35 cellular contexts compared by ENCODE assay signal in genomic region chr12:39483042-39483441, GRCh38.
"Had no signal": no experiment of that assay in that cellular context is flagged by ENCODE, and none has a peak within 500 bp of the region (broad histone marks: within the 10 kb centered on the region; RNA-seq: fewer than 3 reads in every experiment).

No MANE protein-coding gene starts in this region.

- H3K27me3 ChIP-seq: adrenal gland, body of pancreas, esophagus muscularis mucosa, foreskin keratinocyte, gastrocnemius medialis, heart left ventricle had no signal

- H3K4me1 ChIP-seq: adrenal gland, body of pancreas, esophagus muscularis mucosa, foreskin keratinocyte, gastrocnemius medialis, heart left ventricle had no signal

- H3K27me3 Mint-ChIP-seq: activated CD4-positive, alpha-beta memory T cell treated with anti-CD3 and anti-CD28 coated beads for 36 hours; activated CD4-positive, alpha-beta T cell treated with anti-CD3 and anti-CD28 coated beads for 36 hours; activated CD4-positive, alpha-beta T cell treated with anti-CD3 and anti-CD28 coated beads, Interleukin-2, amount 10 ng/mL, durations not matched to agents 24 days and 14 days; activated CD8-positive, alpha-beta memory T cell treated with anti-CD3 and anti-CD28 coated beads, Interleukin-2, amount 10 ng/mL, durations not matched to agents 7 days and 5 days; activated naive CD8-positive, alpha-beta T cell treated with anti-CD3 and anti-CD28 coated beads for 36 hours; activated naive CD8-positive, alpha-beta T cell treated with anti-CD3 and anti-CD28 coated beads, Interleukin-2, amount 50 U/mL, for 24 hours; effector memory CD8-positive, alpha-beta T cell had no signal

- H3K4me3 Mint-ChIP-seq: activated CD4-positive, alpha-beta memory T cell treated with anti-CD3 and anti-CD28 coated beads for 36 hours; activated CD4-positive, alpha-beta T cell treated with anti-CD3 and anti-CD28 coated beads for 36 hours; activated CD4-positive, alpha-beta T cell treated with anti-CD3 and anti-CD28 coated beads, Interleukin-2, amount 10 ng/mL, durations not matched to agents 24 days and 14 days; activated CD8-positive, alpha-beta memory T cell treated with anti-CD3 and anti-CD28 coated beads, Interleukin-2, amount 10 ng/mL, durations not matched to agents 7 days and 5 days; activated CD8-positive, alpha-beta T cell treated with anti-CD3 and anti-CD28 coated beads, Interleukin-2, amount 10 ng/mL, durations not matched to agents 7 days and 5 days; activated naive CD4-positive, alpha-beta T cell treated with anti-CD3 and anti-CD28 coated beads for 36 hours; activated naive CD4-positive, alpha-beta T cell treated with anti-CD3 and anti-CD28 coated beads, Interleukin-2, amount 50 U/mL, for 24 hours; activated naive CD8-positive, alpha-beta T cell treated with anti-CD3 and anti-CD28 coated beads for 36 hours; activated naive CD8-positive, alpha-beta T cell treated with anti-CD3 and anti-CD28 coated beads, Interleukin-2, amount 50 U/mL, for 24 hours; activated T-helper 1 cell treated with anti-CD3 and anti-CD28 coated beads, Interleukin-12 subunit alpha, Interleukin-12 subunit beta, Interleukin-2, Interleukin-4 antibody, amounts not matched to agents 30 ng/mL and 10 ng/mL and 1 ng/mL, durations not matched to agents 14 hours and 24 hours and 36 hours; effector memory CD8-positive, alpha-beta T cell; T-helper 1 cell treated with Interleukin-12 subunit alpha and Interleukin-12 subunit beta and Interleukin-4 antibody, amounts not matched to agents 30 μg/mL and 1 μg/mL, for 36 hours; T-helper 2 cell treated with Interferon-gamma antibody and Interleukin-4, amounts not matched to agents 5 μg/mL and 100 μg/mL, for 36 hours had no signal

- H3K27ac Mint-ChIP-seq: activated CD4-positive, alpha-beta memory T cell treated with anti-CD3 and anti-CD28 coated beads for 36 hours; activated CD4-positive, alpha-beta T cell treated with anti-CD3 and anti-CD28 coated beads for 36 hours; activated CD4-positive, alpha-beta T cell treated with anti-CD3 and anti-CD28 coated beads, Interleukin-2, amount 10 ng/mL, durations not matched to agents 24 days and 14 days; activated CD8-positive, alpha-beta memory T cell treated with anti-CD3 and anti-CD28 coated beads, Interleukin-2, amount 10 ng/mL, durations not matched to agents 7 days and 5 days; activated CD8-positive, alpha-beta T cell treated with anti-CD3 and anti-CD28 coated beads, Interleukin-2, amount 10 ng/mL, durations not matched to agents 7 days and 5 days; activated naive CD4-positive, alpha-beta T cell treated with anti-CD3 and anti-CD28 coated beads for 36 hours; activated naive CD4-positive, alpha-beta T cell treated with anti-CD3 and anti-CD28 coated beads, Interleukin-2, amount 50 U/mL, for 24 hours; activated naive CD8-positive, alpha-beta T cell treated with anti-CD3 and anti-CD28 coated beads for 36 hours; activated naive CD8-positive, alpha-beta T cell treated with anti-CD3 and anti-CD28 coated beads, Interleukin-2, amount 50 U/mL, for 24 hours; activated T-helper 1 cell treated with anti-CD3 and anti-CD28 coated beads, Interleukin-12 subunit alpha, Interleukin-12 subunit beta, Interleukin-2, Interleukin-4 antibody, amounts not matched to agents 30 ng/mL and 10 ng/mL and 1 ng/mL, durations not matched to agents 14 hours and 24 hours and 36 hours; activated T-helper 2 cell treated with anti-CD3 and anti-CD28 coated beads, Interferon-gamma antibody, Interleukin-2, Interleukin-4, amounts not matched to agents 10 μg/mL and 5 μg/mL and 100 μg/mL, durations not matched to agents 14 hours and 24 hours and 36 hours; effector memory CD8-positive, alpha-beta T cell; T-helper 1 cell treated with Interleukin-12 subunit alpha and Interleukin-12 subunit beta and Interleukin-4 antibody, amounts not matched to agents 30 μg/mL and 1 μg/mL, for 36 hours; T-helper 2 cell treated with Interferon-gamma antibody and Interleukin-4, amounts not matched to agents 5 μg/mL and 100 μg/mL, for 36 hours had no signal

- H3K4me3 ChIP-seq: adrenal gland, body of pancreas, esophagus muscularis mucosa, gastrocnemius medialis, heart left ventricle had no signal

- H3K4me1 Mint-ChIP-seq: activated CD4-positive, alpha-beta T cell treated with anti-CD3 and anti-CD28 coated beads for 36 hours; activated CD4-positive, alpha-beta T cell treated with anti-CD3 and anti-CD28 coated beads, Interleukin-2, amount 10 ng/mL, durations not matched to agents 24 days and 14 days; activated CD8-positive, alpha-beta memory T cell treated with anti-CD3 and anti-CD28 coated beads, Interleukin-2, amount 10 ng/mL, durations not matched to agents 7 days and 5 days; activated naive CD4-positive, alpha-beta T cell treated with anti-CD3 and anti-CD28 coated beads, Interleukin-2, amount 50 U/mL, for 24 hours; activated naive CD8-positive, alpha-beta T cell treated with anti-CD3 and anti-CD28 coated beads for 36 hours; activated naive CD8-positive, alpha-beta T cell treated with anti-CD3 and anti-CD28 coated beads, Interleukin-2, amount 50 U/mL, for 24 hours had no signal

- H3K27ac ChIP-seq: adrenal gland, body of pancreas, esophagus muscularis mucosa, foreskin keratinocyte, gastrocnemius medialis, heart left ventricle had no signal

- H3K36me3 ChIP-seq: adrenal gland, esophagus muscularis mucosa, gastrocnemius medialis, heart left ventricle had no signal

- ATAC-seq: activated CD8-positive, alpha-beta memory T cell treated with anti-CD3 and anti-CD28 coated beads, Interleukin-2, amount 10 ng/mL, durations not matched to agents 7 days and 5 days; activated CD8-positive, alpha-beta T cell treated with anti-CD3 and anti-CD28 coated beads, Interleukin-2, amount 10 ng/mL, durations not matched to agents 7 days and 5 days; activated naive CD8-positive, alpha-beta T cell treated with anti-CD3 and anti-CD28 coated beads, Interleukin-2, amount 50 U/mL, for 24 hours; body of pancreas; effector memory CD8-positive, alpha-beta T cell; foreskin keratinocyte; gastrocnemius medialis; heart left ventricle had no signal

- H3K9me3 Mint-ChIP-seq: activated CD4-positive, alpha-beta memory T cell treated with anti-CD3 and anti-CD28 coated beads for 36 hours; activated naive CD4-positive, alpha-beta T cell treated with anti-CD3 and anti-CD28 coated beads for 36 hours; activated T-helper 1 cell treated with anti-CD3 and anti-CD28 coated beads, Interleukin-12 subunit alpha, Interleukin-12 subunit beta, Interleukin-2, Interleukin-4 antibody, amounts not matched to agents 30 ng/mL and 10 ng/mL and 1 ng/mL, durations not matched to agents 14 hours and 24 hours and 36 hours; activated T-helper 2 cell treated with anti-CD3 and anti-CD28 coated beads, Interferon-gamma antibody, Interleukin-2, Interleukin-4, amounts not matched to agents 10 μg/mL and 5 μg/mL and 100 μg/mL, durations not matched to agents 14 hours and 24 hours and 36 hours; effector memory CD8-positive, alpha-beta T cell; T-helper 2 cell treated with Interferon-gamma antibody and Interleukin-4, amounts not matched to agents 5 μg/mL and 100 μg/mL, for 36 hours had no signal

- DNase-seq: activated CD4-positive, alpha-beta memory T cell treated with anti-CD3 and anti-CD28 coated beads for 36 hours; activated CD4-positive, alpha-beta T cell treated with anti-CD3 and anti-CD28 coated beads for 36 hours; activated CD4-positive, alpha-beta T cell treated with anti-CD3 and anti-CD28 coated beads, Interleukin-2, amount 10 ng/mL, durations not matched to agents 24 days and 14 days; activated CD4-positive, CD25-positive, alpha-beta regulatory T cell; activated CD4-positive, CD25-positive, alpha-beta regulatory T cell treated with anti-CD3 and anti-CD28 coated beads, Interleukin-2, amount 50 U/mL, for 72 hours; activated CD8-positive, alpha-beta memory T cell treated with anti-CD3 and anti-CD28 coated beads, Interleukin-2, amount 10 ng/mL, durations not matched to agents 7 days and 5 days; activated CD8-positive, alpha-beta memory T cell treated with anti-CD3 and anti-CD28 coated beads, Interleukin-2, amount 50 U/mL, for 4 hours; activated CD8-positive, alpha-beta T cell treated with anti-CD3 and anti-CD28 coated beads, Interleukin-2, amount 10 ng/mL, durations not matched to agents 7 days and 5 days; activated effector memory CD4-positive, alpha-beta T cell treated with anti-CD3 and anti-CD28 coated beads, Interleukin-2, amount 50 U/mL, for 16 hours; activated naive CD4-positive, alpha-beta T cell treated with anti-CD3 and anti-CD28 coated beads for 36 hours; activated naive CD8-positive, alpha-beta T cell treated with anti-CD3 and anti-CD28 coated beads for 36 hours; activated naive CD8-positive, alpha-beta T cell treated with anti-CD3 and anti-CD28 coated beads, Interleukin-2, amount 50 U/mL, for 24 hours; activated T-cell treated with anti-CD3 and anti-CD28 coated beads, Interleukin-2, amount 50 U/mL, for 1 hour; activated T-cell treated with anti-CD3 and anti-CD28 coated beads, Interleukin-2, amount 50 U/mL, for 48 hours; adrenal gland; amygdala; aorta; body of pancreas; caudate nucleus; cortex of kidney; dermis blood vessel endothelial cell; effector CD4-positive, alpha-beta T cell; effector memory CD8-positive, alpha-beta T cell; erythroblast; foreskin keratinocyte; gastrocnemius medialis; glutamatergic neuron; heart left ventricle; T1000 had no signal

- H3K9me3 ChIP-seq: adrenal gland, body of pancreas, esophagus muscularis mucosa, gastrocnemius medialis, heart left ventricle had no signal
